8 cellular contexts compared by ENCODE assay signal in the genomic region with DNA sequence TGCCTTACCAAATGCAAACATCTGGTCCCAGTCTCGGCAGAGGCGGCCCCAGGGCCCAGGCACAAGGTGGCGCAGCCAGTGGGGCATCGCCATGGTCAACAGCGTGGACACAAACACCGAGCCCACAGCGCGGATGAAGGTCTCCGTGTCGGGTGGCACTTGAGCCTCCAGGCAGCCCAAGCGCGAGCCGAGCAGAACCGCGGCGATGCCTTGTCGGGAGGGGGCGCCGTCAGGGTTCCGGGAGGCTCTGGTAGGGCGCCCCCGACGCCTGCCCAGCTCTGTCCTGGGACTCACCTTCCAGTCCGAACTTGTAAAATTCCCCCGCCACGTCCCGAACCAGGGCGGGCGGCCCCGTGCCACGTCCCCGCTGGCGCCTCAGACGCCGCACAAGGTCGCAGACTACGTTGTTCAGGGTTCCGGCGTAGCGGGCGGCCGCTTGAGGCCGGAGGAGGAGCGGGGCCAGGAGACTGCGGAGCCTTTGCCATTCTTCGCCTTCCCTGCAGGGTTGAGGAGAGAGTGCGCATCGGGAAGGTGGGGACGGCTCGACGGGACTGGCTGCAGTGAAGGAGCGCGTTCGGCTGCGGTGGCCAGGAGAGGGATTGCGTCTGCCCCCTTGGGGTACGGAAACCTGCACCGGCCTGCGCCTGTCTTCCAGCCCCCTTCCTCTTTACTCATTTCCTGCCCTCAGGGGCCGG. TPM values are rescaled to one million over a fixed set of nuclear protein-coding genes. Genes with fewer than 3 reads are reported as not detected.
DNase-seq lines count a peak whose midpoint lies in the region; ATAC-seq and TF ChIP-seq lines count a peak whose summit lies in the region.

No MANE protein-coding gene starts in this region.

- H3K4me1 ChIP-seq in GM23338 (ENCODE audit: insufficient read depth): peaks cover 21% of the 10 kb centered on the region; the same call in 1 of the 2 replicates
- peaks cover 15% of the 10 kb centered on the region for H3K4me1 ChIP-seq in NT2/D1 (ENCODE audit: insufficient read depth, insufficient read length)

- H3K27ac Mint-ChIP-seq in GM23338: no peak overlapping the region

- in situ Hi-C loops in G401 (cut with HindIII; ENCODE audit: low sequenced_read_pairs): no loop called here

- H3K79me2 ChIP-seq in GM23338 (replicated peaks; ENCODE audit: insufficient read depth): no peaks in the 10 kb centered on the region

- no peaks in the 10 kb centered on the region; the same call in 1 of the 2 replicates for H3K9me3 ChIP-seq in NT2/D1 (ENCODE audit: insufficient read depth, low read length)

- peak overlapping the region; percentile 68 for H3K4me3 Mint-ChIP-seq in GM23338

- no peaks in the 10 kb centered on the region for H3K9me3 Mint-ChIP-seq in GM23338

- 0 out of 2 replicates have a peak, but pooled peaks cover 6% of the 10 kb centered on the region for H4K20me1 ChIP-seq in GM23338 (replicated peaks; ENCODE audit: insufficient read depth)

- peaks cover 2% of the 10 kb centered on the region; the same call in 1 of the 2 replicates for H3K36me3 ChIP-seq in GM06990 (ENCODE audit: control insufficient read depth, insufficient read depth, low read length)
- H3K36me3 ChIP-seq in GM23338 (ENCODE audit: insufficient read depth): no peaks in the 10 kb centered on the region; the same call in 1 of the 2 replicates
- peaks cover 36% of the 10 kb centered on the region for H3K36me3 ChIP-seq in NT2/D1 (ENCODE audit: insufficient read depth, insufficient read length, low read length)

- ATAC-seq in GM23338: peak; percentile 72
- ATAC-seq in left ventricle myocardium superior: peak; percentile 56

- peaks cover 52% of the 10 kb centered on the region for H3K27me3 Mint-ChIP-seq in GM23338 (ENCODE audit: insufficient read depth, low read depth, poor library complexity)

- H3K4me3 ChIP-seq in GM06990 (replicated peaks; ENCODE audit: low read depth, low read length) (peak overlapping the region; percentile 54), GM23338 (peak overlapping the region; percentile 83), NT2/D1 (ENCODE audit: insufficient read length, low read depth) (peak overlapping the region; percentile 16), skeletal muscle cell (ENCODE audit: low read depth, low read length) (peak overlapping the region; percentile 32)

- H3K27ac ChIP-seq in GM23338 (ENCODE audit: low read depth): no peak overlapping the region

- TF ChIP-seq CTCF in GM06990 (IDR thresholded peaks at IDR 0.05; ENCODE audit: insufficient read depth, low read length, poor library complexity, severe bottlenecking) (peak; percentile 77), GM23338 (conservative IDR thresholded peaks at IDR 0.05; ENCODE audit: low read depth in 2 of 2) (peak; percentile 38 to 70)

- peaks cover 11% of the 10 kb centered on the region for H3F3A ChIP-seq in GM23338 (replicated peaks; ENCODE audit: low read depth)

- peak overlapping the region; percentile 57 for H3K9ac ChIP-seq in NT2/D1 (ENCODE audit: insufficient read length, low read depth)

- H3K4me1 Mint-ChIP-seq in GM23338: peaks cover 36% of the 10 kb centered on the region

- peaks cover 23% of the 10 kb centered on the region for H3K36me3 Mint-ChIP-seq in GM23338 (ENCODE audit: low read depth)

- H3K27me3 ChIP-seq in GM06990 (replicated peaks; ENCODE audit: control insufficient read depth, insufficient read depth, low read length) (no peaks in the 10 kb centered on the region; the same call in 1 of the 2 replicates), GM23338 (ENCODE audit: insufficient read depth) (peaks cover 77% of the 10 kb centered on the region), NT2/D1 (ENCODE audit: insufficient read depth, insufficient read length) (peaks cover 42% of the 10 kb centered on the region)

- peak overlapping the region; percentile 97 for H3K4me2 ChIP-seq in GM23338

- peak overlapping the region; percentile 95 for H2AFZ ChIP-seq in GM23338

- H3K9me2 ChIP-seq in GM23338 (ENCODE audit: insufficient read depth): no peaks in the 10 kb centered on the region

- intact Hi-C loops in left ventricle myocardium superior (cut with micrococcal nuclease): no loop called here

- DNase-seq in GM06990 (ENCODE audit: extremely low read depth, insufficient read length): peak; percentile 55
- peak; percentile 86 for DNase-seq in GM23338 (ENCODE audit: low spot score)
- DNase-seq in NT2/D1 (ENCODE audit: low read depth, low spot score): no peak
- peak in 3 of 4 experiments; percentile 34 to 39 (median 34) for DNase-seq in activated naive CD4-positive, alpha-beta T cell (lab: John Stamatoyannopoulos, UW)
- DNase-seq in left ventricle myocardium superior: peak; percentile 61
- DNase-seq in skeletal muscle cell (ENCODE audit: low read depth): no peak
- no peak for DNase-seq in G401 (ENCODE audit: low spot score)
- no peak for DNase-seq in NCI-H1694 (lab: John Stamatoyannopoulos, UW)

TF ChIP-seq in GM23338, 12 proteins besides CTCF, POLR2A, EP300 and RAD21:
- TF ChIP-seq, protein P1, sequence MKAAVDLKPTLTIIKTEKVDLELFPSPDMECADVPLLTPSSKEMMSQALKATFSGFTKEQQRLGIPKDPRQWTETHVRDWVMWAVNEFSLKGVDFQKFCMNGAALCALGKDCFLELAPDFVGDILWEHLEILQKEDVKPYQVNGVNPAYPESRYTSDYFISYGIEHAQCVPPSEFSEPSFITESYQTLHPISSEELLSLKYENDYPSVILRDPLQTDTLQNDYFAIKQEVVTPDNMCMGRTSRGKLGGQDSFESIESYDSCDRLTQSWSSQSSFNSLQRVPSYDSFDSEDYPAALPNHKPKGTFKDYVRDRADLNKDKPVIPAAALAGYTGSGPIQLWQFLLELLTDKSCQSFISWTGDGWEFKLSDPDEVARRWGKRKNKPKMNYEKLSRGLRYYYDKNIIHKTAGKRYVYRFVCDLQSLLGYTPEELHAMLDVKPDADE (IDR thresholded peaks at IDR 0.05): no peak
- peak; percentile 43 for TF ChIP-seq EZH2 (IDR thresholded peaks at IDR 0.05; ENCODE audit: low read depth, unreplicated experiment)

RNA-seq across cellular contexts. Expression of a gene that starts 1.7 kb away (rescaled TPM):
- total RNA-seq in GM23338 (2014; rRNA removed; shearing (Covaris generic)): 2.7 and 6.8 TPM in 2 replicates
- polyA plus RNA-seq in GM23338 (2016; fragmentation: Nextera tagmentation; extraction: Ambion mirVana): 0.83 and 1.1 TPM in 2 replicates
- not detected for total RNA-seq in left ventricle myocardium superior
- total RNA-seq in G401 (2014; rRNA removed; shearing (Covaris generic)): 0.18 and 3.9 TPM in 2 replicates

RNA-seq across cellular contexts. Expression of a gene that starts 6.8 kb away (rescaled TPM):
- total RNA-seq in GM23338 (2014; rRNA removed; shearing (Covaris generic)): 12.2 and 18.9 TPM in 2 replicates
- polyA plus RNA-seq in GM23338 (2016; fragmentation: Nextera tagmentation; extraction: Ambion mirVana): 39.5 and 47.0 TPM in 2 replicates
- total RNA-seq in left ventricle myocardium superior: 7.5 TPM
- 15.6 and 30.1 TPM in 2 replicates for total RNA-seq in G401 (2014; rRNA removed; shearing (Covaris generic))

RNA-seq across cellular contexts. Expression of a gene that starts 7.3 kb away (rescaled TPM):
- total RNA-seq in GM23338 (2014; rRNA removed; shearing (Covaris generic)): 3.0 and 5.3 TPM in 2 replicates
- polyA plus RNA-seq in GM23338 (2016; fragmentation: Nextera tagmentation; extraction: Ambion mirVana): 1.3 and 1.7 TPM in 2 replicates
- 1.6 TPM for total RNA-seq in left ventricle myocardium superior
- 5.1 and 7.0 TPM in 2 replicates for total RNA-seq in G401 (2014; rRNA removed; shearing (Covaris generic))

RNA-seq across cellular contexts. Expression of a gene that starts 10.2 kb away (rescaled TPM):
- total RNA-seq in GM23338 (2014; rRNA removed; shearing (Covaris generic)): 2.9 and 3.5 TPM in 2 replicates
- 3.1 and 3.3 TPM in 2 replicates for polyA plus RNA-seq in GM23338 (2016; fragmentation: Nextera tagmentation; extraction: Ambion mirVana)
- total RNA-seq in left ventricle myocardium superior: 15.6 TPM
- 7.2 and 14.2 TPM in 2 replicates for total RNA-seq in G401 (2014; rRNA removed; shearing (Covaris generic))

RNA-seq across cellular contexts. Expression of a gene that starts 13.0 kb away (rescaled TPM):
- total RNA-seq in GM23338 (2014; rRNA removed; shearing (Covaris generic)): 198 and 214 TPM in 2 replicates
- polyA plus RNA-seq in GM23338 (2016; fragmentation: Nextera tagmentation; extraction: Ambion mirVana): 105 and 108 TPM in 2 replicates
- total RNA-seq in left ventricle myocardium superior: 42.1 TPM
- total RNA-seq in G401 (2014; rRNA removed; shearing (Covaris generic)): 721 and 790 TPM in 2 replicates

Comparison
In these comparisons a context has a peak if more than half of its experiments do, and no peak if none do; other contexts are left out.
1. DNase-seq: peak in GM06990 (single experiment), GM23338 (single experiment), activated naive CD4-positive, alpha-beta T cell (3 of 4) and left ventricle myocardium superior (single experiment); none in NT2/D1 (single experiment), skeletal muscle cell (single experiment), G401 (single experiment) and NCI-H1694 (single experiment).
2. H3K4me3 ChIP-seq: peak in every context shown above with its lines; median percentile 83 in GM23338; 54 in GM06990; 32 in skeletal muscle cell; 16 in NT2/D1.